Comparison of ENCODE assay signal across 22 cellular contexts in genomic region chr11:73389902-73390301, GRCh38. TPM values are rescaled to one million over a fixed set of nuclear protein-coding genes. Genes with fewer than 3 reads are reported as not detected.
DNase-seq lines count a peak whose midpoint lies in the region; ATAC-seq and TF ChIP-seq lines count a peak whose summit lies in the region.
"Had no signal": no experiment of that assay in that cellular context is flagged by ENCODE, and none has a peak within 500 bp of the region (broad histone marks: within the 10 kb centered on the region; RNA-seq: fewer than 3 reads in every experiment).

No MANE protein-coding gene starts in this region.

- no peaks in the 10 kb centered on the region for H3F3A ChIP-seq in neural progenitor cell (ENCODE audit: low read depth)

- H3K27me3 Mint-ChIP-seq in T-helper 2 cell treated with Interferon-gamma antibody and Interleukin-4, amounts not matched to agents 5 μg/mL and 100 μg/mL, for 36 hours (ENCODE audit: low read depth): no peaks in the 10 kb centered on the region
- no peaks in the 10 kb centered on the region for H3K27me3 Mint-ChIP-seq in central memory CD8-positive, alpha-beta T cell
- peaks cover 17% of the 10 kb centered on the region for H3K27me3 Mint-ChIP-seq in neural progenitor cell (ENCODE audit: insufficient read depth, low read depth)
- H3K27me3 Mint-ChIP-seq: progenitor cell of endocrine pancreas had no signal

- H3K4me1 ChIP-seq in neural progenitor cell: peaks cover 7% of the 10 kb centered on the region

- H2AFZ ChIP-seq in neural progenitor cell (replicated peaks): no peak overlapping the region

- TF ChIP-seq CTCF in neural progenitor cell (IDR thresholded peaks at IDR 0.05): no peak

- no peak overlapping the region for H3K9ac ChIP-seq in neural progenitor cell

- no peak for ATAC-seq in central memory CD8-positive, alpha-beta T cell (replicated peaks; ENCODE audit: extremely low read depth, poor library complexity, severe bottlenecking)

- no peaks in the 10 kb centered on the region for H3K36me3 ChIP-seq in neural progenitor cell
- H3K36me3 ChIP-seq: cardiac muscle cell, esophagus muscularis mucosa, thoracic aorta had no signal

- peaks cover 6% of the 10 kb centered on the region for H3K36me3 Mint-ChIP-seq in T-helper 2 cell treated with Interferon-gamma antibody and Interleukin-4, amounts not matched to agents 5 μg/mL and 100 μg/mL, for 36 hours (ENCODE audit: low read depth)
- H3K36me3 Mint-ChIP-seq in central memory CD8-positive, alpha-beta T cell (ENCODE audit: insufficient read depth): peaks cover 42% of the 10 kb centered on the region
- H3K36me3 Mint-ChIP-seq in neural progenitor cell: no peaks in the 10 kb centered on the region

- no peak overlapping the region for H3K27ac ChIP-seq in neural progenitor cell
- H3K27ac ChIP-seq: cardiac muscle cell, esophagus muscularis mucosa, thoracic aorta, WERI-Rb-1 had no signal

- H3K4me3 Mint-ChIP-seq in T-helper 2 cell treated with Interferon-gamma antibody and Interleukin-4, amounts not matched to agents 5 μg/mL and 100 μg/mL, for 36 hours: no peak overlapping the region
- H3K4me3 Mint-ChIP-seq in central memory CD8-positive, alpha-beta T cell: no peak overlapping the region
- H3K4me3 Mint-ChIP-seq in neural progenitor cell: no peak overlapping the region

- peaks cover 14% of the 10 kb centered on the region for H3K79me2 ChIP-seq in neural progenitor cell (ENCODE audit: low read depth)

- H3K4me1 Mint-ChIP-seq in T-helper 2 cell treated with Interferon-gamma antibody and Interleukin-4, amounts not matched to agents 5 μg/mL and 100 μg/mL, for 36 hours (ENCODE audit: low read depth): peaks cover 35% of the 10 kb centered on the region
- H3K4me1 Mint-ChIP-seq in central memory CD8-positive, alpha-beta T cell: peaks cover 41% of the 10 kb centered on the region
- H3K4me1 Mint-ChIP-seq in neural progenitor cell: peaks cover 33% of the 10 kb centered on the region

- H3K9me3 Mint-ChIP-seq in T-helper 2 cell treated with Interferon-gamma antibody and Interleukin-4, amounts not matched to agents 5 μg/mL and 100 μg/mL, for 36 hours: no peaks in the 10 kb centered on the region
- no peaks in the 10 kb centered on the region for H3K9me3 Mint-ChIP-seq in central memory CD8-positive, alpha-beta T cell
- no peaks in the 10 kb centered on the region for H3K9me3 Mint-ChIP-seq in neural progenitor cell
- H3K9me3 Mint-ChIP-seq: activated T-helper 2 cell treated with anti-CD3 and anti-CD28 coated beads, Interferon-gamma antibody, Interleukin-2, Interleukin-4, amounts not matched to agents 10 μg/mL and 5 μg/mL and 100 μg/mL, durations not matched to agents 14 hours and 24 hours and 36 hours had no signal

- H3K27ac Mint-ChIP-seq in T-helper 2 cell treated with Interferon-gamma antibody and Interleukin-4, amounts not matched to agents 5 μg/mL and 100 μg/mL, for 36 hours: peak overlapping the region; percentile 3
- peak overlapping the region; percentile 75 for H3K27ac Mint-ChIP-seq in central memory CD8-positive, alpha-beta T cell (ENCODE audit: low read depth)
- H3K27ac Mint-ChIP-seq in neural progenitor cell: peak overlapping the region; percentile 81
- H3K27ac Mint-ChIP-seq: activated T-helper 2 cell treated with anti-CD3 and anti-CD28 coated beads, Interferon-gamma antibody, Interleukin-2, Interleukin-4, amounts not matched to agents 10 μg/mL and 5 μg/mL and 100 μg/mL, durations not matched to agents 14 hours and 24 hours and 36 hours; progenitor cell of endocrine pancreas had no signal

- no peak overlapping the region for H3K4me2 ChIP-seq in neural progenitor cell

- H4K20me1 ChIP-seq in neural progenitor cell (ENCODE audit: low read depth): peaks cover 55% of the 10 kb centered on the region

- H3K4me3 ChIP-seq in neural progenitor cell: no peak overlapping the region
- H3K4me3 ChIP-seq: cardiac muscle cell, esophagus muscularis mucosa, lung, thoracic aorta had no signal

- no peaks in the 10 kb centered on the region for H3K9me3 ChIP-seq in neural progenitor cell (ENCODE audit: low read depth)
- H3K9me3 ChIP-seq: esophagus muscularis mucosa, thoracic aorta had no signal

- no peaks in the 10 kb centered on the region for H3K27me3 ChIP-seq in neural progenitor cell
- H3K27me3 ChIP-seq: cardiac muscle cell, esophagus muscularis mucosa had no signal

- no peak for DNase-seq in T-helper 2 cell treated with Interferon-gamma antibody and Interleukin-4, amounts not matched to agents 5 μg/mL and 100 μg/mL, for 36 hours (ENCODE audit: low spot score)
- DNase-seq in T-helper 2 cell: no peak
- peak; percentile 29 for DNase-seq in COR-L47 (lab: John Stamatoyannopoulos, UW)
- DNase-seq in central memory CD8-positive, alpha-beta T cell (ENCODE audit: low spot score in 2 of 2): no peak
- no peak for DNase-seq in neural progenitor cell (ENCODE audit: low spot score)
- no peak for DNase-seq in NCI-H510A (lab: John Stamatoyannopoulos, UW)
- DNase-seq in SKM-1 treated with dmso at 0.1 percent for 144 hours (lab: John Stamatoyannopoulos, UW; ENCODE audit: unreplicated experiment): no peak
- DNase-seq in central memory CD4-positive, alpha-beta T cell: no peak
- DNase-seq: DMS79 treated with DMSO at 0.1 percent for 48 hours; Kasumi-1; NCI-H1105; NCI-H2107; NCI-H82; stimulated activated CD8-positive, alpha-beta memory T cell treated with anti-CD3 and anti-CD28 coated beads, Interleukin-4, amount 100 ng/mL, for 48 hours; SW 1271; WERI-Rb-1 had no signal

RNA-seq across cellular contexts. Expression of gene RELT, which starts 13.7 kb away (rescaled TPM):
- 5.4 and 15.0 TPM in 2 replicates for total RNA-seq in neural progenitor cell (ENCODE audit: low replicate concordance)

Comparison
In these comparisons a context has a peak if more than half of its experiments do, and no peak if none do; other contexts are left out.
1. H3K27ac Mint-ChIP-seq: peak in every context shown above with its lines; median percentile 81 in neural progenitor cell; 75 in central memory CD8-positive, alpha-beta T cell; 3 in T-helper 2 cell treated with Interferon-gamma antibody and Interleukin-4, amounts not matched to agents 5 μg/mL and 100 μg/mL, for 36 hours.